Comparison of ENCODE assay signal across 8 cellular contexts in the genomic region with DNA sequence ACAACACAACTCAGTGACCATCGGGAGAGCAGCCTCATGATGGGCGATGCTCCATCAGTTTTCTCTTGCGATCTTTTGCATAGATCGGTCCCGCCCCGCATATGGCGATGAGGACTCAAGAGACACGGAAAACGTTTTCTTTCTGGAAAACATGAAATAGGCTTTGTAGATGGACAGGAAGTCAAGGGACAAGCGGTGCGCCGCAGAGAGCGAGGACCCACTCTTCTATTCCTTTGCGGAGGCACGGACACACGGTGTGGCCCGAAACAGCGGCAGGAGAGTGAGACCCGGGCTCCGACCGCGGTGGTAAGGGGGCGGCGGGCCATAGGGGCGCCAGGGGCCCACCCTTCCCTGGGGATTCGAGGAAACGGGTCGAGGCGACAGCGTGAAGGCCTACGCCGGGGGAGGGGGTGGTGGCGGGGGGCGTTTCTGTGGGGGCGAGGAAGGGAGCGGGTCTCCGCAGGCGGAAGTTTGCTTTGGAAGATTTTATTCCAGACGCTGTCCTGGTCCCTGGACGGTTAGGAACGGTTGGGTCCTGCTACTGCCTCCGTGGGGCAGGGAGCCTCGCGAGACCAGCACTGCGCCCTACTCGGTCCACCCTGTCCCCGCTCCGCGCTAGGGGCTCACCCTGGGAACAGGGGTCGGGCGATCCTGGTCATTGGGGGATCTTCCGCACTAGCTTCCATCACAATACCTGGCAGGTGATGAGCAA. TPM values are rescaled to one million over a fixed set of nuclear protein-coding genes. Genes with fewer than 3 reads are reported as not detected.
DNase-seq lines count a peak whose midpoint lies in the region; ATAC-seq and TF ChIP-seq lines count a peak whose summit lies in the region.

No MANE protein-coding gene starts in this region.

- CTCF ChIA-PET in activated B cell treated with CpG ODN at 0.5 μM for 24 hours (lab: Charles Lee), result no interaction called here

- DNase-seq in NOMO-1 treated with DMSO at 0.1 percent for 48 hours (lab: John Stamatoyannopoulos, UW; ENCODE audit: unreplicated experiment) (peak; percentile 24), NOMO-1 treated with dmso at 0.1 percent for 144 hours (lab: John Stamatoyannopoulos, UW; ENCODE audit: unreplicated experiment) (no peak), activated B cell treated with CpG ODN at 0.5 μM for 24 hours (no peak), germinal center (ENCODE audit: low spot score) (peak; percentile 26), prostate gland (ENCODE audit: low spot score) (no peak), HPDE6-E6E7 (ENCODE audit: extremely low spot score) (no peak)
- DNase-seq in Jurkat, Clone E6-1 (ENCODE audit: low read depth, low spot score), result no peak

- peak overlapping the region; percentile 99 for H3K4me3 Mint-ChIP-seq in activated B cell treated with CpG ODN at 0.5 μM for 24 hours

- POLR2A ChIA-PET in activated B cell treated with CpG ODN at 0.5 μM for 24 hours (lab: Charles Lee), result interaction anchor here (0.6 to 2.4 kb wide), 6 partner anchors 28 to 851 kb away, joined by 3 to 33 read pairs (median 4); a partner anchor contains a TSS

- no peaks in the 10 kb centered on the region for H3K36me3 ChIP-seq in prostate gland

- under 1% methylated on average over 52 of the region's 52 CpGs for WGBS in prostate gland

- no peaks in the 10 kb centered on the region for H3K27me3 ChIP-seq in prostate gland (replicated peaks; ENCODE audit: insufficient read depth)

- H3K27ac ChIP-seq in prostate gland, result peak overlapping the region; percentile 39 to 67

- intact Hi-C loops in activated B cell treated with CpG ODN at 0.5 μM for 24 hours (cut with micrococcal nuclease), result loop anchor here (1.0 to 5.0 kb wide), 6 partner anchors 28 to 464 kb away; a partner anchor contains a TSS
- intact Hi-C loops in prostate gland (cut with DNase I), result no loop called here

- H3K4me3 ChIP-seq in Jurkat, Clone E6-1 (ENCODE audit: low read length), result peak overlapping the region; percentile 75
- H3K4me3 ChIP-seq in prostate gland, result peak overlapping the region; percentile 50 to 67

- TF ChIP-seq POLR2A in prostate gland (IDR thresholded peaks at IDR 0.05), result no peak

- H3K9me3 ChIP-seq in prostate gland, result no peaks in the 10 kb centered on the region

- H3K4me1 ChIP-seq in prostate gland (replicated peaks), result no peaks in the 10 kb centered on the region

- ATAC-seq in activated B cell treated with CpG ODN at 0.5 μM for 24 hours (ENCODE audit: low read depth) (no peak), GM21737 (IDR thresholded peaks at IDR 0.05; ENCODE audit: unreplicated experiment) (no peak)

- TF ChIP-seq CTCF in activated B cell treated with CpG ODN at 0.5 μM for 24 hours (IDR thresholded peaks at IDR 0.05), result no peak
- no peak for TF ChIP-seq CTCF in prostate gland (IDR thresholded peaks at IDR 0.05)

- no peaks in the 10 kb centered on the region for H3K9me3 Mint-ChIP-seq in activated B cell treated with CpG ODN at 0.5 μM for 24 hours

- peaks cover 21% of the 10 kb centered on the region for H3K4me1 Mint-ChIP-seq in activated B cell treated with CpG ODN at 0.5 μM for 24 hours

- H3K27ac Mint-ChIP-seq in activated B cell treated with CpG ODN at 0.5 μM for 24 hours, result peak overlapping the region; percentile 91

- H3K36me3 Mint-ChIP-seq in activated B cell treated with CpG ODN at 0.5 μM for 24 hours (ENCODE audit: low read depth), result peaks cover 9% of the 10 kb centered on the region

- H3K27me3 Mint-ChIP-seq in activated B cell treated with CpG ODN at 0.5 μM for 24 hours, result peaks cover 3% of the 10 kb centered on the region

RNA-seq across cellular contexts. Expression of a gene that starts 0.8 kb away (rescaled TPM):
- polyA plus RNA-seq in Jurkat, Clone E6-1 (2012; ENCODE audit: insufficient read depth, insufficient read length), result 21.4 TPM
- 15.1 and 15.6 TPM in 2 replicates for total RNA-seq in activated B cell treated with CpG ODN at 0.5 μM for 24 hours
- 10 to 100 TPM; 21.1 to 25.0 TPM for total RNA-seq in prostate gland

RNA-seq across cellular contexts. Expression of a gene that starts 14.1 kb away (rescaled TPM):
- not detected for polyA plus RNA-seq in Jurkat, Clone E6-1 (2012; ENCODE audit: insufficient read depth, insufficient read length)
- total RNA-seq in activated B cell treated with CpG ODN at 0.5 μM for 24 hours (not detected in 2 replicates), prostate gland (1 to 10 TPM in 1 of 2 donors, under 1 TPM in 1; 0.59 to 2.3 TPM)

RNA-seq across cellular contexts. Expression of a gene that starts 27.8 kb away (rescaled TPM):
- polyA plus RNA-seq in Jurkat, Clone E6-1 (2012; ENCODE audit: insufficient read depth, insufficient read length), result 222 TPM
- 96.2 and 105 TPM in 2 replicates for total RNA-seq in activated B cell treated with CpG ODN at 0.5 μM for 24 hours
- total RNA-seq in prostate gland, result 10 to 100 TPM; 47.9 to 80.1 TPM

RNA-seq across cellular contexts. Expression of a gene that starts 40.5 kb away (rescaled TPM):
- polyA plus RNA-seq in Jurkat, Clone E6-1 (2012; ENCODE audit: insufficient read depth, insufficient read length), result 3.1 TPM
- total RNA-seq in activated B cell treated with CpG ODN at 0.5 μM for 24 hours (0.09 TPM in 1 of 2 replicates, not detected in the other), prostate gland (10 to 100 TPM; 51.8 to 73.2 TPM)

RNA-seq across cellular contexts. Expression of a gene that starts 48.5 kb away (rescaled TPM):
- not detected for polyA plus RNA-seq in Jurkat, Clone E6-1 (2012; ENCODE audit: insufficient read depth, insufficient read length)
- total RNA-seq in activated B cell treated with CpG ODN at 0.5 μM for 24 hours, result 0.15 TPM in 1 of 2 replicates, not detected in the other
- total RNA-seq in prostate gland, result 1 to 10 TPM; 2.0 to 2.8 TPM

Comparison
In these comparisons a context has a peak if more than half of its experiments do, and no peak if none do; other contexts are left out.
1. DNase-seq: peak in NOMO-1 treated with DMSO at 0.1 percent for 48 hours (single experiment) and germinal center (single experiment); none in NOMO-1 treated with dmso at 0.1 percent for 144 hours (single experiment), Jurkat, Clone E6-1 (single experiment), activated B cell treated with CpG ODN at 0.5 μM for 24 hours (single experiment), prostate gland (single experiment) and HPDE6-E6E7 (single experiment).